3 cellular contexts compared by ENCODE assay signal in genomic region chr5:134913795-134914194, GRCh38.
A peak's percentile ranks its signal among the peaks of the same experiment; 100 is the strongest.
TF ChIP-seq lines count a peak whose summit lies in the region.

No MANE protein-coding gene starts in this region.

TF ChIP-seq in GM12891, 5 proteins besides CTCF, POLR2A, EP300 and RAD21:
- TF ChIP-seq POU2F2 (IDR thresholded peaks at IDR 0.05; ENCODE audit: low read depth, low read length) = no peak
- no peak for TF ChIP-seq SPI1 (IDR thresholded peaks at IDR 0.05; ENCODE audit: low read depth, low read length)
- no peak for TF ChIP-seq PAX5 (IDR thresholded peaks at IDR 0.05; ENCODE audit: insufficient read depth, low read length, severe bottlenecking)
- no peak for TF ChIP-seq TAF1 (IDR thresholded peaks at IDR 0.05; ENCODE audit: low read depth, low read length)
- TF ChIP-seq POLR2AphosphoS5 (IDR thresholded peaks at IDR 0.05; ENCODE audit: low read depth, low read length) = no peak
TF ChIP-seq in GM12891: peak in this region for 0.

TF ChIP-seq in K562, 482 proteins besides CTCF, POLR2A, EP300 and RAD21:
- TF ChIP-seq ZNF316 (IDR thresholded peaks at IDR 0.05) (peak; percentile 17; the same call in 1 of the 2 replicates), ZNF551 (CRISPR knock-in tag; IDR thresholded peaks at IDR 0.05) (no peak)

TF ChIP-seq in SK-N-SH, 30 proteins besides CTCF, POLR2A, EP300 and RAD21:
- TF ChIP-seq USF2 (IDR thresholded peaks at IDR 0.05; ENCODE audit: borderline replicate concordance, low read depth, low read length) = no peak
- no peak for TF ChIP-seq NRF1 (IDR thresholded peaks at IDR 0.05; ENCODE audit: low read depth, low read length)
- no peak for TF ChIP-seq FOXJ3 (CRISPR knock-in tag; IDR thresholded peaks at IDR 0.05)
- TF ChIP-seq REST (IDR thresholded peaks at IDR 0.05; ENCODE audit: low read depth, low read length) = no peak
- TF ChIP-seq USF1 (IDR thresholded peaks at IDR 0.05; ENCODE audit: borderline replicate concordance, low read depth) = no peak
